16 cellular contexts compared by ENCODE assay signal in the genomic region with DNA sequence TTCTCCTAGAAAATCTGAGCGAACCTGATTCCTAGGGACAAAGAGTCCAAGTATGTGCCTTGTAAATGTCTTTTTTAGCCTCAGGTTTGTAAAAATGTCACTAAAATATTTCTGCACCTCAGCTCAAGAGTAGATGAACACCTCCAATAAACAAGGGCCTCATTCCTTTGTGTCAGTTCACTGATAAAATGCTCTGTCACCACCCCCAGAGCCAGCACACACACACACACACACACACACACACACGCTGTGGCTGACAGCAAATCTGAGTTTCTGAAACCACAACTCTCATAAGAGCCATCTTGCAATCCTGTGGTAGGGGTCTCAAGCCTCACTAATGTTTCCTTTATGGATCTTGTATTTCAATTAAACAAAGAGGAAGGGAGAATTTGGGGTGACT.
A peak's percentile ranks its signal among the peaks of the same experiment; 100 is the strongest.
DNase-seq lines count a peak whose midpoint lies in the region; ATAC-seq, FAIRE-seq and TF ChIP-seq lines count a peak whose summit lies in the region.
"Had no signal": no experiment of that assay in that cellular context is flagged by ENCODE, and none has a peak within 500 bp of the region (broad histone marks: within the 10 kb centered on the region; RNA-seq: fewer than 3 reads in every experiment).

No MANE protein-coding gene starts in this region.

- peak; percentile 60 for ATAC-seq in body of pancreas
- peak; percentile 59 to 67 for ATAC-seq in left cardiac atrium
- ATAC-seq in pancreas, result peak in 3 of 4 donors; percentile 68 to 75 (median 72)
- no peak for ATAC-seq in HG03521 (IDR thresholded peaks at IDR 0.05; ENCODE audit: unreplicated experiment)

- H3K9me3 ChIP-seq in A673 (ENCODE audit: low read depth, low read length, poor library complexity, severe bottlenecking), result no peaks in the 10 kb centered on the region
- H3K9me3 ChIP-seq in body of pancreas, result no peaks in the 10 kb centered on the region
- H3K9me3 ChIP-seq in pancreas, result no peaks in the 10 kb centered on the region
- H3K9me3 ChIP-seq: Peyer's patch had no signal

- intact Hi-C loops in A673 (cut with micrococcal nuclease; ENCODE audit: unreplicated experiment), result no loop called here
- intact Hi-C loops in body of pancreas (cut with DNase I), result no loop called here
- intact Hi-C loops in left cardiac atrium (cut with DNase I), result no loop called here
- intact Hi-C loops in pancreas (cut with DNase I), result no loop called here
- intact Hi-C loops in MCF 10A (cut with micrococcal nuclease), result no loop called here

- no peak for TF ChIP-seq POLR2A in body of pancreas (IDR thresholded peaks at IDR 0.05)

- no peak overlapping the region for H3K4me3 Mint-ChIP-seq in MCF 10A (ENCODE audit: unreplicated experiment)

- H3K27ac Mint-ChIP-seq in MCF 10A (ENCODE audit: low read depth, unreplicated experiment), result no peak overlapping the region

- DNase-seq in A673 (ENCODE audit: low spot score), result peak; percentile 21
- DNase-seq in body of pancreas, result peak in 2 of 4 donors; percentile 21 to 45
- DNase-seq in left cardiac atrium, result peak; percentile 31
- DNase-seq in pancreas, result peak in 3 of 6 donors; percentile 15 to 43 (median 16)
- DNase-seq in MCF 10A (ENCODE audit: unreplicated experiment), result no peak
- no peak for DNase-seq in T-helper 1 cell
- DNase-seq in activated CD4-positive, CD25-positive, alpha-beta regulatory T cell treated with anti-CD3 and anti-CD28 coated beads, Interleukin-2, amount 50 U/mL, for 72 hours, result no peak
- DNase-seq: COR-L47, H7, NCI-H1105 treated with DMSO at 0.1 percent for 48 hours, NCI-H187, NCI-H510A, Peyer's patch had no signal

- CTCF ChIA-PET in A673 (lab: Charles Lee), result no interaction called here
- CTCF ChIA-PET in MCF 10A (lab: Yijun Ruan, JAX), result interaction anchor here (0.7 kb wide), 1 partner anchor 186 kb away, joined by 3 read pairs; no protein-coding TSS in a partner anchor

- 56 to 77% methylated on average over 2 of the region's 2 CpGs for WGBS in body of pancreas, 2 donors
- WGBS in pancreas, 2 donors, result 68 to 69% methylated on average over 2 of the region's 2 CpGs

- H3K4me1 ChIP-seq in A673 (ENCODE audit: insufficient read depth, low read length, poor library complexity, severe bottlenecking), result peaks cover 6% of the 10 kb centered on the region
- H3K4me1 ChIP-seq in body of pancreas, result peaks cover 13% of the 10 kb centered on the region
- H3K4me1 ChIP-seq in pancreas, result no peaks in the 10 kb centered on the region
- H3K4me1 ChIP-seq: Peyer's patch had no signal

- H3K36me3 Mint-ChIP-seq in MCF 10A (ENCODE audit: insufficient read depth, unreplicated experiment), result no peaks in the 10 kb centered on the region

- no peak overlapping the region for H3K4me3 ChIP-seq in A673 (ENCODE audit: low read depth, low read length, poor library complexity, severe bottlenecking)
- H3K4me3 ChIP-seq in body of pancreas, result no peak overlapping the region
- no peak overlapping the region for H3K4me3 ChIP-seq in pancreas
- H3K4me3 ChIP-seq: Peyer's patch had no signal

- FAIRE-seq in pancreas (lab: Jason Lieb, UNC), result no peak
- FAIRE-seq: A204.1 had no signal

- H3K4me1 Mint-ChIP-seq in MCF 10A (ENCODE audit: insufficient read depth, unreplicated experiment), result no peaks in the 10 kb centered on the region

- H3K9me3 Mint-ChIP-seq in MCF 10A (ENCODE audit: unreplicated experiment), result no peaks in the 10 kb centered on the region

- no peaks in the 10 kb centered on the region for H3K36me3 ChIP-seq in A673 (ENCODE audit: insufficient read depth, low read length, poor library complexity, severe bottlenecking)
- H3K36me3 ChIP-seq in body of pancreas (replicated peaks in 1 of 2; ENCODE audit: insufficient read depth in 1 of 2, low read depth in 2 of 2), result no peaks in the 10 kb centered on the region
- H3K36me3 ChIP-seq in pancreas, result no peaks in the 10 kb centered on the region
- H3K36me3 ChIP-seq: Peyer's patch had no signal

- BruUV-seq in A673 (replicated peaks; lab: Mats Ljungman, UMichigan) (no TSS peak), MCF 10A (replicated peaks; lab: Mats Ljungman, UMichigan) (no TSS peak)

- POLR2A ChIA-PET in A673 (lab: Charles Lee; ENCODE audit: low non-redundant PET), result no interaction called here
- POLR2A ChIA-PET in MCF 10A (lab: Yijun Ruan, JAX), result no interaction called here

- TF ChIP-seq CTCF in A673 (conservative IDR thresholded peaks at IDR 0.05; ENCODE audit: low read depth, low read length) (no peak), body of pancreas (IDR thresholded peaks at IDR 0.05) (no peak), pancreas (IDR thresholded peaks at IDR 0.05) (no peak), MCF 10A (IDR thresholded peaks at IDR 0.05; ENCODE audit: unreplicated experiment) (no peak)

- no peak overlapping the region for H3K27ac ChIP-seq in A673 (ENCODE audit: low read depth, low read length, poor library complexity, severe bottlenecking)
- H3K27ac ChIP-seq in body of pancreas, result peak overlapping the region in 1 of 4 donors; percentile 20
- no peak overlapping the region for H3K27ac ChIP-seq in pancreas
- H3K27ac ChIP-seq: C4-2B, Peyer's patch had no signal

- peaks cover 15% of the 10 kb centered on the region for H3K27me3 Mint-ChIP-seq in MCF 10A (ENCODE audit: insufficient read depth, unreplicated experiment)

- H3K27me3 ChIP-seq in A673 (replicated peaks; ENCODE audit: insufficient read depth, low read depth, low read length, poor library complexity) (no peaks in the 10 kb centered on the region), body of pancreas (no peaks in the 10 kb centered on the region), pancreas (no peaks in the 10 kb centered on the region)
- H3K27me3 ChIP-seq: Peyer's patch had no signal

Comparison
In these comparisons a context has a peak if more than half of its experiments do, and no peak if none do; other contexts are left out.
1. DNase-seq: peak in A673 (single experiment) and left cardiac atrium (single experiment); none in MCF 10A (single experiment), T-helper 1 cell (0 of 5) and activated CD4-positive, CD25-positive, alpha-beta regulatory T cell treated with anti-CD3 and anti-CD28 coated beads, Interleukin-2, amount 50 U/mL, for 72 hours (single experiment).